Comparison of ENCODE assay signal across 8 cellular contexts in the genomic region with DNA sequence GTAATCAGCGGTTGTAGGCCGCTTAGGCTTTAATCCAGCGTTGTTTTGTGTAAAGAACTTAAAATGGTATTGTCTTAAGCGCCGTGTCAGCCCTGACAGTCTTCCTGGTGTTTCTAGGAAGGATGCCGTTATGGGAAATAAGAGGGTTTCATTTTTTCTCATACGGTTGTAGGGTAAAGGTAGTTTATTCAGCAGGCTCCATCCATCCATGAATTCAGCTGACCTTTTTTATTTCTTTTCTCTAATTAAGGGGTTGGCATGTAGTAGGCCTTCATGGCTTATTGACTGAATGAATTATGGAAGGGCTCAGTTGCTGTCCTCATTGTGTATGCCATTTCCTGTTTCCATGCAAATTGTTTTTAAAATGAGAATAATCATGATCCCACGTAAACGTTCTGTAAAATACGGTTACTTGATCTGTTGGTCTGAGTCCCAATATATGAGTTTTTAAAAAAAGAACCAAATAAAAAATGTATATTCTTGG. TPM values are rescaled to one million over a fixed set of nuclear protein-coding genes. Genes with fewer than 3 reads are reported as not detected.
DNase-seq lines count a peak whose midpoint lies in the region; ATAC-seq and TF ChIP-seq lines count a peak whose summit lies in the region.

No MANE protein-coding gene starts in this region.

- peak overlapping the region; percentile 13 for H3K4me2 ChIP-seq in mesenchymal stem cell (ENCODE audit: low read length, poor library complexity, severe bottlenecking)

- peaks cover 3% of the 10 kb centered on the region for H3K4me1 ChIP-seq in mesenchymal stem cell (ENCODE audit: control insufficient read depth, insufficient read depth, low read depth, low read length)

- H3K9ac ChIP-seq in mesenchymal stem cell (ENCODE audit: low read length) = peak overlapping the region; percentile 99

- H2BK120ac ChIP-seq in mesenchymal stem cell (ENCODE audit: low read depth, low read length) = peak overlapping the region; percentile 75

- peaks cover 6% of the 10 kb centered on the region for H3K79me1 ChIP-seq in mesenchymal stem cell (replicated peaks; ENCODE audit: low read length, poor library complexity, severe bottlenecking)

- H3K14ac ChIP-seq in mesenchymal stem cell (ENCODE audit: low read length in 2 of 2) = peak overlapping the region in 1 of 2 experiments; percentile 96

- peak; percentile 24 for DNase-seq in NCI-H1417 treated with DMSO at 0.1 percent for 48 hours (lab: John Stamatoyannopoulos, UW)
- no peak for DNase-seq in NCI-H1417 (lab: John Stamatoyannopoulos, UW)
- peak; percentile 37 for DNase-seq in NCI-H1048 (lab: John Stamatoyannopoulos, UW)
- peak; percentile 23 to 37 for DNase-seq in cardiac fibroblast (ENCODE audit: low read depth in 2 of 2)
- no peak for DNase-seq in mesenchymal stem cell
- DNase-seq in NCI-H1694 (lab: John Stamatoyannopoulos, UW) = no peak

- peak overlapping the region in 1 of 2 experiments; percentile 63 for H3K23ac ChIP-seq in mesenchymal stem cell (ENCODE audit: low read length in 2 of 2)

- WGBS in mesenchymal stem cell = 1% methylated on average over 6 of the region's 10 CpGs

- H4K91ac ChIP-seq in mesenchymal stem cell (ENCODE audit: low read length) = peak overlapping the region; percentile 97

- H3K9me3 ChIP-seq in mesenchymal stem cell (ENCODE audit: control insufficient read depth, low read length) = no peaks in the 10 kb centered on the region

- H3K18ac ChIP-seq in mesenchymal stem cell (ENCODE audit: low read depth in 1 of 2, low read length in 2 of 2) = peak overlapping the region; percentile 98 to 99

- no peaks in the 10 kb centered on the region for H3K27me3 ChIP-seq in mesenchymal stem cell (ENCODE audit: control insufficient read depth in 1 of 2, insufficient read depth in 1 of 2, low read length in 2 of 2)

- H3K36me3 ChIP-seq in mesenchymal stem cell (ENCODE audit: control insufficient read depth in 1 of 2, insufficient read depth in 2 of 2, low read depth in 1 of 2, low read length in 2 of 2) = peaks cover 13 to 35% of the 10 kb centered on the region in 2 experiments

- peak overlapping the region; percentile 99 for H4K8ac ChIP-seq in mesenchymal stem cell (ENCODE audit: low read length)

- H3K27ac ChIP-seq in mesenchymal stem cell (ENCODE audit: low read length, poor library complexity, severe bottlenecking) = peak overlapping the region; percentile 80

- peak overlapping the region; percentile 50 for H2AK5ac ChIP-seq in mesenchymal stem cell (ENCODE audit: low read length, severe bottlenecking)

- H3K4ac ChIP-seq in mesenchymal stem cell (ENCODE audit: low read depth in 1 of 2, low read length in 2 of 2) = peak overlapping the region; percentile 97 to 98

- H2BK12ac ChIP-seq in mesenchymal stem cell (ENCODE audit: low read length in 2 of 2) = peak overlapping the region in 1 of 2 experiments; percentile 12

- peak overlapping the region; percentile 49 for H2BK5ac ChIP-seq in mesenchymal stem cell (ENCODE audit: low read depth, low read length, poor library complexity, severe bottlenecking)

- no peak for TF ChIP-seq CTCF in cardiac fibroblast (IDR thresholded peaks at IDR 0.05; ENCODE audit: low read depth, low read length)

- H3K4me3 ChIP-seq in cardiac fibroblast (replicated peaks in 1 of 2; ENCODE audit: low read depth in 2 of 2, low read length in 2 of 2) (peak overlapping the region; percentile 80 to 95), mesenchymal stem cell (ENCODE audit: insufficient read depth in 1 of 2, low read depth in 1 of 2, low read length in 2 of 2) (peak overlapping the region; percentile 89 to 98)

- H2BK15ac ChIP-seq in mesenchymal stem cell (ENCODE audit: low read depth, poor library complexity, severe bottlenecking) = peak overlapping the region; percentile 73

- H2AFZ ChIP-seq in mesenchymal stem cell (ENCODE audit: low read depth, low read length) = peak overlapping the region; percentile 56

- ATAC-seq in HG02763 (IDR thresholded peaks at IDR 0.05; ENCODE audit: unreplicated experiment) = no peak
- no peak for ATAC-seq in HG03439 (IDR thresholded peaks at IDR 0.05; ENCODE audit: unreplicated experiment)

RNA-seq across cellular contexts. Expression of gene OCIAD1, which starts 0.7 kb away (rescaled TPM):
- polyA plus RNA-seq in mesenchymal stem cell (2013, experiment 1 of 2) = 183 TPM
- 184 TPM for polyA plus RNA-seq in mesenchymal stem cell (2013, experiment 2 of 2)

RNA-seq across cellular contexts. Expression of gene FRYL, which starts 51.5 kb away (rescaled TPM):
- 6.3 TPM for polyA plus RNA-seq in mesenchymal stem cell (2013, experiment 1 of 2)
- 6.6 TPM for polyA plus RNA-seq in mesenchymal stem cell (2013, experiment 2 of 2)

Comparison
In these comparisons a context has a peak if more than half of its experiments do, and no peak if none do; other contexts are left out.
1. DNase-seq: peak in NCI-H1417 treated with DMSO at 0.1 percent for 48 hours (single experiment), NCI-H1048 (single experiment) and cardiac fibroblast (2 of 2); none in NCI-H1417 (0 of 3), mesenchymal stem cell (single experiment) and NCI-H1694 (single experiment).